8 cellular contexts compared by ENCODE assay signal in the genomic region with DNA sequence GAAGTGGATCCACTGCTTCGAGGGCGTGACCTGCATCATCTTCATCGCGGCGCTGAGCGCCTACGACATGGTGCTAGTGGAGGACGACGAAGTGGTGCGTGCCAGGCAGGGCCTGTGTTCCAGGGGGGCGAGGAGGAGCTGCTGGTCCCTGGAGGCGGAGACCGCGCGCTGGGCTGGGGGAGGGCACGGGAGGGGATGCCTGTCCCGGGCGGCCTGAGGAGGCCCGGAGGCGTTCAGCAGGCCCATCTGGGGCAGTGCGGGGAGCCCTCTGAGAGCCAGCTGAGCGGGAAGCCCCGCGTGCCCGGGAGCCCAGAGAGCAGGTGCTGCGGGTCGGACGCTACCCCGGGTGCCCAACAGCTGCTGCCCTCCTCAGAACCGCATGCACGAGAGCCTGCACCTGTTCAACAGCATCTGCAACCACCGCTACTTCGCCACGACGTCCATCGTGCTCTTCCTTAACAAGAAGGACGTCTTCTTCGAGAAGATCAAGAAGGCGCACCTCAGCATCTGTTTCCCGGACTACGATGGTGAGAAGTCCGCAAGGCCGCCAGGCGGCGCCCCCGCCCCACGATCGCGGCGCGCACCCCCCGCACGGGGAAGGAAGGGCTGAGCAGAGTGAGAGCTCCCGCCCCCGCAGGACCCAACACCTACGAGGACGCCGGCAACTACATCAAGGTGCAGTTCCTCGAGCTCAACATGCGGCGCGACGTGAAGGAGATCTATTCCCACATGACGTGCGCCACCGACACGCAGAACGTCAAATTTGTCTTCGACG. TPM values are rescaled to one million over a fixed set of nuclear protein-coding genes. Genes with fewer than 3 reads are reported as not detected.
DNase-seq lines count a peak whose midpoint lies in the region; ATAC-seq and TF ChIP-seq lines count a peak whose summit lies in the region.

No MANE protein-coding gene starts in this region.

- TF ChIP-seq CTCF in right lobe of liver (IDR thresholded peaks at IDR 0.05): peak; percentile 73 to 93 (median 80)

- peak; percentile 49 to 58 (median 52) for ATAC-seq in right lobe of liver
- ATAC-seq in GM21619 (IDR thresholded peaks at IDR 0.05; ENCODE audit: unreplicated experiment): no peak
- no peak for ATAC-seq in HG02571 (IDR thresholded peaks at IDR 0.05; ENCODE audit: unreplicated experiment)

- H3K4me3 ChIP-seq in right lobe of liver: peak overlapping the region; percentile 10 to 53 (median 48)

- intact Hi-C loops in right lobe of liver (cut with DNase I): loop anchor here (5.0 kb wide), 2 partner anchors 33 to 83 kb away; partner anchors contain the start of gene LSMEM2 (in 1 of the 2)

- WGBS in right lobe of liver (ENCODE audit: insufficient coverage, low coverage, low lambda C conversion rate, missing lambda C conversion rate): 9% methylated on average over 11 of the region's 70 CpGs

- no peaks in the 10 kb centered on the region for H3K27me3 ChIP-seq in right lobe of liver

- no peak for TF ChIP-seq POLR2A in right lobe of liver (IDR thresholded peaks at IDR 0.05)

- DNase-seq in GDM1 (lab: John Stamatoyannopoulos, UW) (peak; percentile 43), M059J (ENCODE audit: low read depth) (peak; percentile 37), cerebellum (ENCODE audit: low spot score) (peak; percentile 61), right lobe of liver (peak; percentile 79 to 82 (median 81))
- peak; percentile 92 to 93 for DNase-seq in activated CD4-positive, alpha-beta T cell treated with anti-CD3 and anti-CD28 coated beads for 4 hours
- DNase-seq in stimulated activated CD4-positive, alpha-beta T cell treated with anti-CD3 and anti-CD28 coated beads, TNF-alpha, amount 100 ng/mL, for 4 hours (ENCODE audit: low read depth in 3 of 3): peak; percentile 71 to 90 (median 88)

- no peaks in the 10 kb centered on the region for H3K9me3 ChIP-seq in right lobe of liver

- H3K36me3 ChIP-seq in right lobe of liver: no peaks in the 10 kb centered on the region

- peak overlapping the region in 2 of 3 donors; percentile 4 to 92 for H3K27ac ChIP-seq in right lobe of liver

- peaks cover 0 to 44% (median 12%) of the 10 kb centered on the region in 4 donors for H3K4me1 ChIP-seq in right lobe of liver

RNA-seq across cellular contexts. Expression of gene GNAT1, which starts 2.9 kb away (rescaled TPM):
- not detected in 2 replicates for total RNA-seq in M059J (2014; rRNA removed; shearing (Covaris generic))
- total RNA-seq in cerebellum: not detected
- under 1 TPM in 1 of 6 experiments, not detected in 5; 0.07 TPM for total RNA-seq in right lobe of liver

RNA-seq across cellular contexts. Expression of gene SLC38A3, which starts 10.8 kb away (rescaled TPM):
- total RNA-seq in M059J (2014; rRNA removed; shearing (Covaris generic)): 0.89 and 0.96 TPM in 2 replicates
- total RNA-seq in cerebellum (6.2 TPM), right lobe of liver (100 to 1,000 TPM in 4 of 6 experiments, 10 to 100 TPM in 2; 77.7 to 311 (median 190) TPM)

RNA-seq across cellular contexts. Expression of gene SEMA3F, which starts 39.2 kb away (rescaled TPM):
- 3.7 and 6.6 TPM in 2 replicates for total RNA-seq in M059J (2014; rRNA removed; shearing (Covaris generic))
- total RNA-seq in cerebellum (8.2 TPM), right lobe of liver (1 to 10 TPM; 1.2 to 5.9 (median 4.2) TPM)

RNA-seq across cellular contexts. Expression of gene GNAI2, which starts 41.7 kb away (rescaled TPM):
- 232 and 259 TPM in 2 replicates for total RNA-seq in M059J (2014; rRNA removed; shearing (Covaris generic))
- total RNA-seq in cerebellum (63.8 TPM), right lobe of liver (100 to 1,000 TPM in 2 of 6 experiments, 10 to 100 TPM in 4; 73.3 to 125 (median 98.7) TPM)

Comparison
In these comparisons a context has a peak if more than half of its experiments do, and no peak if none do; other contexts are left out.
1. DNase-seq: peak in every context shown above with its lines; median percentile 92 in activated CD4-positive, alpha-beta T cell treated with anti-CD3 and anti-CD28 coated beads for 4 hours; 88 in stimulated activated CD4-positive, alpha-beta T cell treated with anti-CD3 and anti-CD28 coated beads, TNF-alpha, amount 100 ng/mL, for 4 hours; 81 in right lobe of liver; 61 in cerebellum; 43 in GDM1; 37 in M059J.
2. ATAC-seq: peak in right lobe of liver (4 of 4); none in GM21619 (single experiment) and HG02571 (single experiment).
3. RNA of gene SLC38A3, which starts 10.8 kb away (total RNA-seq): 77.7 to 311 TPM in right lobe of liver; 6.2 TPM in cerebellum (single experiment) and 0.89 to 0.96 TPM in M059J; every median in the first group is over 10 times any median in the second.